1 cellular context compared by ENCODE assay signal in the genomic region with DNA sequence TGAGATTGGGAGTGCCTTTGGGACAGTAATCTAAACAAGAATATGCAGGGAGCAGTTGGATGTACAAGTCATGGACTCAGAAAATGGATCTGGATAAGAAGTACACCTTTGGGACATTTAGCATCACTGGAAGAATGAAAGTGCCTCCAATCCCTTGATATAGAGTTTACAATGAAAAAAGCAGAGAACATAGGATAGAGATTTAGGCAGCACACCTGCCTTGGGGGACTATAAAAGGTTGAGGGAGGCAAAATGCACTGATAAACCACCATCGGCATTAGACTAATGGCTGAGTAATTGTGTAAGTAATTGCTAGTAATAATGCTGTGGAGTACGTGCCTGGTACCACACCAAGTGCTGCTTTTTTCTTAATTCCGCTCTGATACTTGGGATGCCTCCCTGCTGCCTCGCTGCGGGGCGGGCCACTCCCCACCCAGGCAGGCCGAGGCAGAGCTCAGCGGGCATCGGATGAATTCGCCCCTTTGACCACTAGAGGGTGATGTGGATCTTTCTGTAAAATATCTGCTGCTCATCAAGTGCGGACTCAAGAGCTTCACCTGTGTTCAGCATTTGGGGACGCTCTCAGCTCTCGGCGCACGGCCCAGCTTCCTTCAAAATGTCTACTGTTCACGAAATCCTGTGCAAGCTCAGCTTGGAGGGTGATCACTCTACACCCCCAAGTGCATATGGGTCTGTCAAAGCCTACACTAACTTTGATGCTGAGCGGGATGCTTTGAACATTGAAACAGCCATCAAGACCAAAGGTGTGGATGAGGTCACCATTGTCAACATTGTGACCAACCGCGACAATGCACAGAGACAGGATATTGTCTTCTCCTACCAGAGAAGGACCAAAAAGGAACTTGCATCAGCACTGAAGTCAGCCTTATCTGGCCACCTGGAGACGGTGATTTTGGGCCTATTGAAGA.
TF ChIP-seq lines count a peak whose summit lies in the region.

No MANE protein-coding gene starts in this region.

TF ChIP-seq in K562, 482 proteins besides CTCF, POLR2A, EP300 and RAD21 (continued from another document and continues in another):
- TF ChIP-seq CREB3 (tag; conservative IDR thresholded peaks at IDR 0.05; ENCODE audit: low read depth) (no peak), ZNF431 (CRISPR knock-in tag; IDR thresholded peaks at IDR 0.05) (no peak), STAG1 (CRISPR knock-in tag; IDR thresholded peaks at IDR 0.05; ENCODE audit: borderline replicate concordance) (peak; percentile 42; the same call in 1 of the 2 replicates), XRCC3 (IDR thresholded peaks at IDR 0.05) (no peak), ESRRB (CRISPR knock-in tag; IDR thresholded peaks at IDR 0.05; ENCODE audit: borderline replicate concordance) (no peak), ZNF324 (CRISPR knock-in tag; IDR thresholded peaks at IDR 0.05) (no peak), EHMT2 (IDR thresholded peaks at IDR 0.05) (no peak), ZNF143 (CRISPR knock-in tag; IDR thresholded peaks at IDR 0.05) (no peak), ZNF57 (CRISPR knock-in tag; IDR thresholded peaks at IDR 0.05) (no peak), MAZ (CRISPR knock-in tag; conservative IDR thresholded peaks at IDR 0.05 in 1 of 2, IDR thresholded peaks at IDR 0.05 in 1 of 2) (peak in 1 of 2 experiments; percentile 40; a peak in 1 of 4 replicates), ZNF384 (IDR thresholded peaks at IDR 0.05; ENCODE audit: low read depth, low read length) (no peak), ATF3 (IDR thresholded peaks at IDR 0.05) (0 out of 2 replicates have a peak, but pooled peaks have one; percentile 43), ATF3 (CRISPR knock-in tag; conservative IDR thresholded peaks at IDR 0.05) (no peak), TRIM24 (IDR thresholded peaks at IDR 0.05) (no peak), RCOR1 (IDR thresholded peaks at IDR 0.05; ENCODE audit: borderline replicate concordance in 1 of 2, low read depth in 2 of 2, low read length in 2 of 2) (0 out of 4 replicates have a peak, but pooled peaks of 1 of the 2 experiments have one; percentile 34), HOXB6 (CRISPR knock-in tag; IDR thresholded peaks at IDR 0.05; ENCODE audit: borderline replicate concordance) (no peak), TOE1 (IDR thresholded peaks at IDR 0.05; ENCODE audit: borderline replicate concordance) (no peak), TOE1 (CRISPR knock-in tag; IDR thresholded peaks at IDR 0.05; ENCODE audit: borderline replicate concordance, low read depth) (no peak), CC2D1A (IDR thresholded peaks at IDR 0.05) (peak; percentile 48; the same call in 1 of the 2 replicates), ZKSCAN1 (IDR thresholded peaks at IDR 0.05; ENCODE audit: low read depth, low read length) (no peak), SUPT5H (IDR thresholded peaks at IDR 0.05) (no peak), JUND (IDR thresholded peaks at IDR 0.05; ENCODE audit: borderline replicate concordance, low read depth, low read length) (no peak), JUND (tag; IDR thresholded peaks at IDR 0.05; ENCODE audit: borderline replicate concordance, low read depth, low read length) (no peak), NR4A1 (CRISPR knock-in tag; IDR thresholded peaks at IDR 0.05) (no peak), NR4A1 (tag; IDR thresholded peaks at IDR 0.05) (no peak), POLR2AphosphoS5 (IDR thresholded peaks at IDR 0.05; ENCODE audit: control insufficient read depth, insufficient read depth, low read depth, low read length) (no peak), SRF (CRISPR knock-in tag; IDR thresholded peaks at IDR 0.05) (peak in 1 of 2 experiments; percentile 39; a peak in 1 of 4 replicates), BCOR (IDR thresholded peaks at IDR 0.05) (no peak), SREBF2 (CRISPR knock-in tag; IDR thresholded peaks at IDR 0.05) (no peak), L3MBTL2 (IDR thresholded peaks at IDR 0.05) (0 out of 2 replicates have a peak, but pooled peaks have one; percentile 16), ARID2 (IDR thresholded peaks at IDR 0.05) (0 out of 2 replicates have a peak, but pooled peaks have one; percentile 15), BRD9 (IDR thresholded peaks at IDR 0.05; ENCODE audit: low read depth, partially characterized antibody) (no peak), SMC3 (conservative IDR thresholded peaks at IDR 0.05; ENCODE audit: insufficient read depth, low read depth, low read length) (0 out of 2 replicates have a peak, but pooled peaks have one; percentile 50), KAT2B (IDR thresholded peaks at IDR 0.05; ENCODE audit: low read depth, low read length) (no peak), HINFP (tag; conservative IDR thresholded peaks at IDR 0.05; ENCODE audit: low read depth) (no peak)
- TF ChIP-seq, protein P1, sequence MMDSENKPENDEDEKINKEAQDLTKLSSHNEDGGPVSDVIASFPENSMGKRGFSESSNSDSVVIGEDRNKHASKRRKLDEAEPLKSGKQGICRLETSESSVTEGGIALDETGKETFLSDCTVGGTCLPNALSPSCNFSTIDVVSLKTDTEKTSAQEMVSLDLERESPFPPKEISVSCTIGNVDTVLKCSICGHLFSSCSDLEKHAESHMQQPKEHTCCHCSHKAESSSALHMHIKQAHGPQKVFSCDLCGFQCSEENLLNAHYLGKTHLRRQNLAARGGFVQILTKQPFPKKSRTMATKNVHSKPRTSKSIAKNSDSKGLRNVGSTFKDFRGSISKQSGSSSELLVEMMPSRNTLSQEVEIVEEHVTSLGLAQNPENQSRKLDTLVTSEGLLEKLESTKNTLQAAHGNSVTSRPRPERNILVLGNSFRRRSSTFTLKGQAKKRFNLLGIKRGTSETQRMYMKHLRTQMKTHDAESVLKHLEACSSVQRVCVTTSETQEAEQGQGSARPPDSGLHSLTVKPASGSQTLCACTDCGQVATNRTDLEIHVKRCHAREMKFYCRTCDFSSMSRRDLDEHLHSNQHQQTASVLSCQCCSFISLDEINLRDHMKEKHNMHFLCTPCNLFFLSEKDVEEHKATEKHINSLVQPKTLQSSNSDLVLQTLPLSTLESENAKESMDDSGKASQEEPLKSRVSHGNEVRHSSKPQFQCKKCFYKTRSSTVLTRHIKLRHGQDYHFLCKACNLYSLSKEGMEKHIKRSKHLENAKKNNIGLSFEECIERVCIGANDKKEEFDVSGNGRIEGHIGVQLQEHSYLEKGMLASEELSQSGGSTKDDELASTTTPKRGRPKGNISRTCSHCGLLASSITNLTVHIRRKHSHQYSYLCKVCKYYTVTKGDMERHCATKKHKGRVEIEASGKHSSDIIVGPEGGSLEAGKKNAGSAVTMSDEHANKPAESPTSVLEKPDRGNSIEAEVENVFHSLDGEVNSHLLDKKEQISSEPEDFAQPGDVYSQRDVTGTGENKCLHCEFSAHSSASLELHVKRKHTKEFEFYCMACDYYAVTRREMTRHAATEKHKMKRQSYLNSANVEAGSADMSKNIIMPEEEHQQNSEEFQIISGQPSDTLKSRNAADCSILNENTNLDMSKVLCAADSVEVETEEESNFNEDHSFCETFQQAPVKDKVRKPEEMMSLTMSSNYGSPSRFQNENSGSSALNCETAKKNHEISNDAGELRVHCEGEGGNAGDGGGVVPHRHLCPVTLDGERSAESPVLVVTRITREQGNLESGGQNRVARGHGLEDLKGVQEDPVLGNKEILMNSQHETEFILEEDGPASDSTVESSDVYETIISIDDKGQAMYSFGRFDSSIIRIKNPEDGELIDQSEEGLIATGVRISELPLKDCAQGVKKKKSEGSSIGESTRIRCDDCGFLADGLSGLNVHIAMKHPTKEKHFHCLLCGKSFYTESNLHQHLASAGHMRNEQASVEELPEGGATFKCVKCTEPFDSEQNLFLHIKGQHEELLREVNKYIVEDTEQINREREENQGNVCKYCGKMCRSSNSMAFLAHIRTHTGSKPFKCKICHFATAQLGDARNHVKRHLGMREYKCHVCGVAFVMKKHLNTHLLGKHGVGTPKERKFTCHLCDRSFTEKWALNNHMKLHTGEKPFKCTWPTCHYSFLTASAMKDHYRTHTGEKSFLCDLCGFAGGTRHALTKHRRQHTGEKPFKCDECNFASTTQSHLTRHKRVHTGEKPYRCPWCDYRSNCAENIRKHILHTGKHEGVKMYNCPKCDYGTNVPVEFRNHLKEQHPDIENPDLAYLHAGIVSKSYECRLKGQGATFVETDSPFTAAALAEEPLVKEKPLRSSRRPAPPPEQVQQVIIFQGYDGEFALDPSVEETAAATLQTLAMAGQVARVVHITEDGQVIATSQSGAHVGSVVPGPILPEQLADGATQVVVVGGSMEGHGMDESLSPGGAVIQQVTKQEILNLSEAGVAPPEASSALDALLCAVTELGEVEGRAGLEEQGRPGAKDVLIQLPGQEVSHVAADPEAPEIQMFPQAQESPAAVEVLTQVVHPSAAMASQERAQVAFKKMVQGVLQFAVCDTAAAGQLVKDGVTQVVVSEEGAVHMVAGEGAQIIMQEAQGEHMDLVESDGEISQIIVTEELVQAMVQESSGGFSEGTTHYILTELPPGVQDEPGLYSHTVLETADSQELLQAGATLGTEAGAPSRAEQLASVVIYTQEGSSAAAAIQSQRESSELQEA (IDR thresholded peaks at IDR 0.05; ENCODE audit: low read depth), result no peak
- TF ChIP-seq, protein P2, sequence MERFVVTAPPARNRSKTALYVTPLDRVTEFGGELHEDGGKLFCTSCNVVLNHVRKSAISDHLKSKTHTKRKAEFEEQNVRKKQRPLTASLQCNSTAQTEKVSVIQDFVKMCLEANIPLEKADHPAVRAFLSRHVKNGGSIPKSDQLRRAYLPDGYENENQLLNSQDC (CRISPR knock-in tag; IDR thresholded peaks at IDR 0.05), result no peak
- TF ChIP-seq, protein P3, sequence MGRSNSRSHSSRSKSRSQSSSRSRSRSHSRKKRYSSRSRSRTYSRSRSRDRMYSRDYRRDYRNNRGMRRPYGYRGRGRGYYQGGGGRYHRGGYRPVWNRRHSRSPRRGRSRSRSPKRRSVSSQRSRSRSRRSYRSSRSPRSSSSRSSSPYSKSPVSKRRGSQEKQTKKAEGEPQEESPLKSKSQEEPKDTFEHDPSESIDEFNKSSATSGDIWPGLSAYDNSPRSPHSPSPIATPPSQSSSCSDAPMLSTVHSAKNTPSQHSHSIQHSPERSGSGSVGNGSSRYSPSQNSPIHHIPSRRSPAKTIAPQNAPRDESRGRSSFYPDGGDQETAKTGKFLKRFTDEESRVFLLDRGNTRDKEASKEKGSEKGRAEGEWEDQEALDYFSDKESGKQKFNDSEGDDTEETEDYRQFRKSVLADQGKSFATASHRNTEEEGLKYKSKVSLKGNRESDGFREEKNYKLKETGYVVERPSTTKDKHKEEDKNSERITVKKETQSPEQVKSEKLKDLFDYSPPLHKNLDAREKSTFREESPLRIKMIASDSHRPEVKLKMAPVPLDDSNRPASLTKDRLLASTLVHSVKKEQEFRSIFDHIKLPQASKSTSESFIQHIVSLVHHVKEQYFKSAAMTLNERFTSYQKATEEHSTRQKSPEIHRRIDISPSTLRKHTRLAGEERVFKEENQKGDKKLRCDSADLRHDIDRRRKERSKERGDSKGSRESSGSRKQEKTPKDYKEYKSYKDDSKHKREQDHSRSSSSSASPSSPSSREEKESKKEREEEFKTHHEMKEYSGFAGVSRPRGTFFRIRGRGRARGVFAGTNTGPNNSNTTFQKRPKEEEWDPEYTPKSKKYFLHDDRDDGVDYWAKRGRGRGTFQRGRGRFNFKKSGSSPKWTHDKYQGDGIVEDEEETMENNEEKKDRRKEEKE (IDR thresholded peaks at IDR 0.05; ENCODE audit: borderline replicate concordance in 1 of 2, control insufficient read depth in 1 of 2, low read depth in 2 of 2, low read length in 1 of 2), result no peak
- TF ChIP-seq, protein P4, sequence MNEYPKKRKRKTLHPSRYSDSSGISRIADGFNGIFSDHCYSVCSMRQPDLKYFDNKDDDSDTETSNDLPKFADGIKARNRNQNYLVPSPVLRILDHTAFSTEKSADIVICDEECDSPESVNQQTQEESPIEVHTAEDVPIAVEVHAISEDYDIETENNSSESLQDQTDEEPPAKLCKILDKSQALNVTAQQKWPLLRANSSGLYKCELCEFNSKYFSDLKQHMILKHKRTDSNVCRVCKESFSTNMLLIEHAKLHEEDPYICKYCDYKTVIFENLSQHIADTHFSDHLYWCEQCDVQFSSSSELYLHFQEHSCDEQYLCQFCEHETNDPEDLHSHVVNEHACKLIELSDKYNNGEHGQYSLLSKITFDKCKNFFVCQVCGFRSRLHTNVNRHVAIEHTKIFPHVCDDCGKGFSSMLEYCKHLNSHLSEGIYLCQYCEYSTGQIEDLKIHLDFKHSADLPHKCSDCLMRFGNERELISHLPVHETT (CRISPR knock-in tag; conservative IDR thresholded peaks at IDR 0.05 in 1 of 2, IDR thresholded peaks at IDR 0.05 in 1 of 2), result no peak
- TF ChIP-seq, protein P5, sequence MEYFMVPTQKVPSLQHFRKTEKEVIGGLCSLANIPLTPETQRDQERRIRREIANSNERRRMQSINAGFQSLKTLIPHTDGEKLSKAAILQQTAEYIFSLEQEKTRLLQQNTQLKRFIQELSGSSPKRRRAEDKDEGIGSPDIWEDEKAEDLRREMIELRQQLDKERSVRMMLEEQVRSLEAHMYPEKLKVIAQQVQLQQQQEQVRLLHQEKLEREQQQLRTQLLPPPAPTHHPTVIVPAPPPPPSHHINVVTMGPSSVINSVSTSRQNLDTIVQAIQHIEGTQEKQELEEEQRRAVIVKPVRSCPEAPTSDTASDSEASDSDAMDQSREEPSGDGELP (CRISPR knock-in tag; IDR thresholded peaks at IDR 0.05; ENCODE audit: borderline replicate concordance), result 0 out of 2 replicates have a peak, but pooled peaks have one; percentile 38
